In the genomic region with DNA sequence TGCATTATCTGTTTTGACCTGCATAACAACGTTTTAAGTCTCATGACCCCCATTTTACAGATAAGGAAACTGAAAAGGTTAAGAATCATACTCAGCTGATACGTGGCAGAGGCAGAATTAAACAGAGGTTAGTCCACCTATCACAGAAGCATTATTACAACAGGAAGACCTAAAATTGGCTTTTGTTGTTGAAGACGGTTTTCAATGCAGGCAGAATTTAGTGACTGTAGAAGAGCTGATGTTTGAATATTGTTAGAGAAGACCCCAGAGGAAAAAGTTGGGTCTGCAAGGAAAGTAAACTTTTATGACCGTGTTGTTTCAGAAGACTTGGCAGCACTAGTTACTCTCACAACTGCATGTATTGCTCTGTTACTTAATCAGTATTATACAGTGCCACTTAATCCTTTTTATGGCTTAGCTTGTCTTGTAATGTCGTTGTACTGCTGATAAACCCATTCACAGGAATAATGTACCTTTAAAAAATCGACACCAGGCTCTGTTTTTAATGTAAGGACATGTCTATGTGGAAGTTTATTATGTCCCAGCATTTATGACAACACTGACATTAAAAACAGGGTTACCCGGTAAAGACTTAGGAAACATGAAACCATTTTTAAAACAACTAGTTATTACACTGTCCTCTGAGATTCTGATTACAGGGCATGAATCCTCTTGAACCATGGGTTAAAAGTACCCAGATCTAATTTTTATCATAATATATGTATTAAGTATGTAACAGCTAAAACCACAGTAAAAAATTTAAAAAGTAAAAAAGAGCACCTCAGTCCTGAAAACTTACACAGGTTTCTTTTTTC, we compare ENCODE assay signal across 15 cellular contexts.
A peak's percentile ranks its signal among the peaks of the same experiment; 100 is the strongest.
DNase-seq lines count a peak whose midpoint lies in the region; ATAC-seq, FAIRE-seq and TF ChIP-seq lines count a peak whose summit lies in the region.
"Had no signal": no experiment of that assay in that cellular context is flagged by ENCODE, and none has a peak within 500 bp of the region (broad histone marks: within the 10 kb centered on the region; RNA-seq: fewer than 3 reads in every experiment).

No MANE protein-coding gene starts in this region.

- H3K36me3 ChIP-seq in DOHH2 (ENCODE audit: control insufficient read depth, low read length) (no peaks in the 10 kb centered on the region), pancreas (no peaks in the 10 kb centered on the region)

- ATAC-seq in pancreas (peak; percentile 35 to 60 (median 44)), GM18502 (IDR thresholded peaks at IDR 0.05; ENCODE audit: poor library complexity, unreplicated experiment) (no peak), HG03095 (IDR thresholded peaks at IDR 0.05; ENCODE audit: unreplicated experiment) (no peak)

- H3K4me3 ChIP-seq in DOHH2 (ENCODE audit: low read length) = peak overlapping the region; percentile 55
- H3K4me3 ChIP-seq in pancreas = peak overlapping the region in 1 of 4 donors; percentile 10
- H3K4me3 ChIP-seq: PC-9 had no signal

- H3K9me2 ChIP-seq in DOHH2 (replicated peaks; ENCODE audit: control insufficient read depth, low read length) = no peaks in the 10 kb centered on the region

- peak overlapping the region; percentile 82 for H3K27ac ChIP-seq in DOHH2 (ENCODE audit: low read depth, low read length)
- H3K27ac ChIP-seq in VCaP = peak overlapping the region; percentile 86
- no peak overlapping the region for H3K27ac ChIP-seq in pancreas
- H3K27ac ChIP-seq: PC-9 had no signal

- H3K4me2 ChIP-seq in DOHH2 (ENCODE audit: low read length) = peak overlapping the region; percentile 64
- H3K4me2 ChIP-seq: PC-9 had no signal

- no peaks in the 10 kb centered on the region for H3F3A ChIP-seq in DOHH2 (ENCODE audit: control insufficient read depth, insufficient read depth)

- H3K9me3 ChIP-seq in DOHH2 (ENCODE audit: control insufficient read depth, insufficient read depth, low read length) (no peaks in the 10 kb centered on the region), pancreas (no peaks in the 10 kb centered on the region)

- no peaks in the 10 kb centered on the region for H3K27me3 ChIP-seq in DOHH2 (ENCODE audit: control insufficient read depth, low read length)
- H3K27me3 ChIP-seq in pancreas = no peaks in the 10 kb centered on the region

- DNase-seq in NAMALWA (ENCODE audit: low spot score) (peak; percentile 67), pancreas (no peak), kidney glomerular epithelial cell (lab: John Stamatoyannopoulos, UW) (no peak)
- DNase-seq: CD4-positive, alpha-beta memory T cell; H9; NCI-H1048; NCI-H1694; NCI-H510A; NK-92 treated with Interleukin-12 subunit alpha and Interleukin-12 subunit beta, amount 100 ng/mL, for 24 hours; PC-9 had no signal

- TF ChIP-seq CTCF in DOHH2 (IDR thresholded peaks at IDR 0.05; ENCODE audit: low read depth, low read length, poor library complexity, severe bottlenecking) = no peak
- no peak for TF ChIP-seq CTCF in VCaP (conservative IDR thresholded peaks at IDR 0.05)
- TF ChIP-seq CTCF in pancreas (IDR thresholded peaks at IDR 0.05) = no peak

- H3K79me2 ChIP-seq in DOHH2 (ENCODE audit: control insufficient read depth, low read length) = no peaks in the 10 kb centered on the region

- no peaks in the 10 kb centered on the region for H4K20me1 ChIP-seq in DOHH2 (ENCODE audit: control insufficient read depth, insufficient read depth, low read depth, low read length)

- intact Hi-C loops in pancreas (cut with DNase I) = no loop called here

- WGBS in pancreas, 2 donors = 19 to 22% methylated on average over 7 of the region's 7 CpGs

- FAIRE-seq in pancreas (lab: Jason Lieb, UNC) = no peak
- FAIRE-seq: HTR-8/SVneo had no signal

- H3K4me1 ChIP-seq in DOHH2 (ENCODE audit: control insufficient read depth, low read length) (peaks cover 75% of the 10 kb centered on the region), pancreas (peaks cover 6 to 29% (median 25%) of the 10 kb centered on the region in 3 donors)

Comparison
In these comparisons a context has a peak if more than half of its experiments do, and no peak if none do; other contexts are left out.
1. H3K27ac ChIP-seq: peak in DOHH2 (single experiment) and VCaP (single experiment); none in pancreas (0 of 4).
2. ATAC-seq: peak in pancreas (4 of 4); none in GM18502 (single experiment) and HG03095 (single experiment).